In genomic region chr20:57451356-57451755, GRCh38 we compare ENCODE assay signal across 1 cellular context.
TF ChIP-seq lines count a peak whose summit lies in the region.

No MANE protein-coding gene starts in this region.

TF ChIP-seq in GM23338, 12 proteins besides CTCF, POLR2A, EP300 and RAD21 (continued from another document):
- no peak for TF ChIP-seq REST (IDR thresholded peaks at IDR 0.05; ENCODE audit: unreplicated experiment)
- TF ChIP-seq, protein P1, sequence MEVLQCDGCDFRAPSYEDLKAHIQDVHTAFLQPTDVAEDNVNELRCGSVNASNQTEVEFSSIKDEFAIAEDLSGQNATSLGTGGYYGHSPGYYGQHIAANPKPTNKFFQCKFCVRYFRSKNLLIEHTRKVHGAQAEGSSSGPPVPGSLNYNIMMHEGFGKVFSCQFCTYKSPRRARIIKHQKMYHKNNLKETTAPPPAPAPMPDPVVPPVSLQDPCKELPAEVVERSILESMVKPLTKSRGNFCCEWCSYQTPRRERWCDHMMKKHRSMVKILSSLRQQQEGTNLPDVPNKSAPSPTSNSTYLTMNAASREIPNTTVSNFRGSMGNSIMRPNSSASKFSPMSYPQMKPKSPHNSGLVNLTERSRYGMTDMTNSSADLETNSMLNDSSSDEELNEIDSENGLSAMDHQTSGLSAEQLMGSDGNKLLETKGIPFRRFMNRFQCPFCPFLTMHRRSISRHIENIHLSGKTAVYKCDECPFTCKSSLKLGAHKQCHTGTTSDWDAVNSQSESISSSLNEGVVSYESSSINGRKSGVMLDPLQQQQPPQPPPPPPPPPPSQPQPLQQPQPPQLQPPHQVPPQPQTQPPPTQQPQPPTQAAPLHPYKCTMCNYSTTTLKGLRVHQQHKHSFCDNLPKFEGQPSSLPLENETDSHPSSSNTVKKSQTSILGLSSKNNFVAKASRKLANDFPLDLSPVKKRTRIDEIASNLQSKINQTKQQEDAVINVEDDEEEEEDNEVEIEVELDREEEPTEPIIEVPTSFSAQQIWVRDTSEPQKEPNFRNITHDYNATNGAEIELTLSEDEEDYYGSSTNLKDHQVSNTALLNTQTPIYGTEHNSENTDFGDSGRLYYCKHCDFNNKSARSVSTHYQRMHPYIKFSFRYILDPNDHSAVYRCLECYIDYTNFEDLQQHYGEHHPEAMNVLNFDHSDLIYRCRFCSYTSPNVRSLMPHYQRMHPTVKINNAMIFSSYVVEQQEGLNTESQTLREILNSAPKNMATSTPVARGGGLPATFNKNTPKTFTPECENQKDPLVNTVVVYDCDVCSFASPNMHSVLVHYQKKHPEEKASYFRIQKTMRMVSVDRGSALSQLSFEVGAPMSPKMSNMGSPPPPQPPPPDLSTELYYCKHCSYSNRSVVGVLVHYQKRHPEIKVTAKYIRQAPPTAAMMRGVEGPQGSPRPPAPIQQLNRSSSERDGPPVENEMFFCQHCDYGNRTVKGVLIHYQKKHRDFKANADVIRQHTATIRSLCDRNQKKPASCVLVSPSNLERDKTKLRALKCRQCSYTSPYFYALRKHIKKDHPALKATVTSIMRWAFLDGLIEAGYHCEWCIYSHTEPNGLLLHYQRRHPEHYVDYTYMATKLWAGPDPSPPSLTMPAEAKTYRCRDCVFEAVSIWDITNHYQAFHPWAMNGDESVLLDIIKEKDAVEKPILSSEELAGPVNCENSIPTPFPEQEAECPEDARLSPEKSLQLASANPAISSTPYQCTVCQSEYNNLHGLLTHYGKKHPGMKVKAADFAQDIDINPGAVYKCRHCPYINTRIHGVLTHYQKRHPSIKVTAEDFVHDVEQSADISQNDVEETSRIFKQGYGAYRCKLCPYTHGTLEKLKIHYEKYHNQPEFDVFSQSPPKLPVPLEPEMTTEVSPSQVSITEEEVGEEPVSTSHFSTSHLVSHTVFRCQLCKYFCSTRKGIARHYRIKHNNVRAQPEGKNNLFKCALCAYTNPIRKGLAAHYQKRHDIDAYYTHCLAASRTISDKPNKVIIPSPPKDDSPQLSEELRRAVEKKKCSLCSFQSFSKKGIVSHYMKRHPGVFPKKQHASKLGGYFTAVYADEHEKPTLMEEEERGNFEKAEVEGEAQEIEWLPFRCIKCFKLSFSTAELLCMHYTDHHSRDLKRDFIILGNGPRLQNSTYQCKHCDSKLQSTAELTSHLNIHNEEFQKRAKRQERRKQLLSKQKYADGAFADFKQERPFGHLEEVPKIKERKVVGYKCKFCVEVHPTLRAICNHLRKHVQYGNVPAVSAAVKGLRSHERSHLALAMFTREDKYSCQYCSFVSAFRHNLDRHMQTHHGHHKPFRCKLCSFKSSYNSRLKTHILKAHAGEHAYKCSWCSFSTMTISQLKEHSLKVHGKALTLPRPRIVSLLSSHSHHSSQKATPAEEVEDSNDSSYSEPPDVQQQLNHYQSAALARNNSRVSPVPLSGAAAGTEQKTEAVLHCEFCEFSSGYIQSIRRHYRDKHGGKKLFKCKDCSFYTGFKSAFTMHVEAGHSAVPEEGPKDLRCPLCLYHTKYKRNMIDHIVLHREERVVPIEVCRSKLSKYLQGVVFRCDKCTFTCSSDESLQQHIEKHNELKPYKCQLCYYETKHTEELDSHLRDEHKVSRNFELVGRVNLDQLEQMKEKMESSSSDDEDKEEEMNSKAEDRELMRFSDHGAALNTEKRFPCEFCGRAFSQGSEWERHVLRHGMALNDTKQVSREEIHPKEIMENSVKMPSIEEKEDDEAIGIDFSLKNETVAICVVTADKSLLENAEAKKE (CRISPR knock-in tag; IDR thresholded peaks at IDR 0.05) = no peak
- TF ChIP-seq JUNB (IDR thresholded peaks at IDR 0.05; ENCODE audit: unreplicated experiment) = no peak
- TF ChIP-seq ZNF114 (CRISPR knock-in tag; IDR thresholded peaks at IDR 0.05) = no peak
- TF ChIP-seq POLR2AphosphoS5 (IDR thresholded peaks at IDR 0.05; ENCODE audit: low read depth) = no peak
- no peak for TF ChIP-seq CREB1 (CRISPR knock-in tag; IDR thresholded peaks at IDR 0.05; ENCODE audit: low read depth)
